In the genomic region with DNA sequence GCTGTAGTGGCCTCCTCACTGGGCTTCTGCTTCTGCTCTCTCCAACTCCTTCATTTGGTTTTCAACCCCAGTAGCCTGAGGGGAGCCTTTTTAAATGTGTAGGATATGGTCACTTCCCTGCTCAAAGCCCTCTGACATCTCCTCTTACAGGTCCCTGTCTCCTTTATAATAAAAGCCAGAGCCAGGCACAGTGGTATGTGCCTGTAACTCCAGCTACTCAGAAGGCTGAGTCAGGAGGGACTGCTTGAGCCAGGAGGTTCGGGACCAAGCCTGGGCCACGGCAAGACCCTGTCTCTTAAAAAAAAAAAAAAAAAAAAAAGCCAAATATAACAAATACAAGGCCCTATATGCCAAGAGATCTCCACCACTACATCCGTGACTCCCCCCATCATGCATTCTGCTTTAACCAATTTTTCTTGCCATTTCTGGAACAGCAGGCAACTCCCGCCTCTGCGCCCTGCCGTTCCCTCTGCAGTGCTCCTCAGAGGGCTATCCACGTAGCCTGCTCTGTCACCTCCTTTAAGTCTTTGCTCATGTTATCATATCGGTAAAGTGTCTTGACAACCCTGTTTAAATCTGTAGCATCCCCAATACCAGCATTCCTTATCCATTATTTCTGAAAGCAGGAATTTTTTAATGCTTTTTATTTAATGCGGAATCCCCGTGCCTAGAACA, we compare ENCODE assay signal across 9 cellular contexts. TPM values are rescaled to one million over a fixed set of nuclear protein-coding genes. Genes with fewer than 3 reads are reported as not detected.
DNase-seq lines count a peak whose midpoint lies in the region; ATAC-seq and TF ChIP-seq lines count a peak whose summit lies in the region.
"Had no signal": no experiment of that assay in that cellular context is flagged by ENCODE, and none has a peak within 500 bp of the region (broad histone marks: within the 10 kb centered on the region; RNA-seq: fewer than 3 reads in every experiment).

No MANE protein-coding gene starts in this region.

- H3K9ac ChIP-seq in HUES64 (ENCODE audit: low read depth, low read length): no peak overlapping the region

- peaks cover 39% of the 10 kb centered on the region for H3K36me3 Mint-ChIP-seq in nephron (ENCODE audit: low read depth)

- H3K4me1 ChIP-seq in BE2C: peaks cover 3% of the 10 kb centered on the region; the same call in 1 of the 2 replicates
- 0 out of 2 replicates have a peak, but pooled peaks cover 4% of the 10 kb centered on the region for H3K4me1 ChIP-seq in HUES64 (ENCODE audit: insufficient read depth, low read length)

- H3K27me3 Mint-ChIP-seq in nephron (ENCODE audit: low read depth): peaks cover 3% of the 10 kb centered on the region

- DNase-seq in BE2C (no peak), dorsolateral prefrontal cortex (no peak), NCI-H2227 treated with DMSO at 0.1 percent for 48 hours (lab: John Stamatoyannopoulos, UW) (no peak), GM19238 (ENCODE audit: insufficient read length, low spot score) (no peak)
- DNase-seq: ovary had no signal

- H3K27ac ChIP-seq in HUES64 (ENCODE audit: low read depth, low read length): no peak overlapping the region
- peak overlapping the region in 58 of 59 donors; percentile 17 to 95 (median 89) for H3K27ac ChIP-seq in dorsolateral prefrontal cortex

- peaks cover 15% of the 10 kb centered on the region for H3K36me3 ChIP-seq in BE2C
- H3K36me3 ChIP-seq in HUES64 (ENCODE audit: insufficient read depth, low read length): peaks cover 41% of the 10 kb centered on the region
- H3K36me3 ChIP-seq: ovary had no signal

- H3K4me1 Mint-ChIP-seq in nephron: peaks cover 4% of the 10 kb centered on the region

- ATAC-seq in HG03432 (IDR thresholded peaks at IDR 0.05; ENCODE audit: unreplicated experiment) (no peak), GM19455 (IDR thresholded peaks at IDR 0.05; ENCODE audit: unreplicated experiment) (no peak)

- peak overlapping the region; percentile 13 to 20 (median 17) for H3K4me3 Mint-ChIP-seq in nephron

- WGBS in HUES64: 87% methylated on average over 10 of the region's 10 CpGs

- H3K27me3 ChIP-seq in BE2C (no peaks in the 10 kb centered on the region), HUES64 (ENCODE audit: insufficient read depth, low read length) (no peaks in the 10 kb centered on the region), dorsolateral prefrontal cortex (no peaks in the 10 kb centered on the region)
- H3K27me3 ChIP-seq: ovary had no signal

- no peaks in the 10 kb centered on the region for H3K9me3 Mint-ChIP-seq in nephron

- H3K4me3 ChIP-seq in BE2C (ENCODE audit: low read depth, low read length): peak overlapping the region; percentile 59
- H3K4me3 ChIP-seq in HUES64 (ENCODE audit: low read length): peak overlapping the region; percentile 56
- H3K4me3 ChIP-seq in dorsolateral prefrontal cortex: peak overlapping the region; percentile 12 to 75 (median 63)

- H3K9me3 ChIP-seq in BE2C (no peaks in the 10 kb centered on the region), HUES64 (ENCODE audit: insufficient read depth, low read depth, low read length) (no peaks in the 10 kb centered on the region)
- H3K9me3 ChIP-seq: ovary had no signal

- H3K27ac Mint-ChIP-seq in nephron: no peak overlapping the region

- TF ChIP-seq CTCF in BE2C (IDR thresholded peaks at IDR 0.05; ENCODE audit: low read depth, low read length) (no peak), dorsolateral prefrontal cortex (IDR thresholded peaks at IDR 0.05 in 54 of 56, conservative IDR thresholded peaks at IDR 0.05 in 2 of 56; ENCODE audit: low read depth in 1 of 56, partially characterized antibody in 56 of 56) (no peak), nephron (IDR thresholded peaks at IDR 0.05; ENCODE audit: unreplicated experiment in 3 of 3) (no peak)

- intact Hi-C loops in dorsolateral prefrontal cortex (cut with DNase I): no loop called here

RNA-seq across cellular contexts. Expression of gene ZNF771, which starts 9.4 kb away (rescaled TPM):
- polyA plus RNA-seq in BE2C (2012; ENCODE audit: insufficient read depth, insufficient read length, low read depth): 15.6 TPM
- 8.5 TPM for polyA plus RNA-seq in HUES64 (2013, experiment 1 of 2)
- polyA plus RNA-seq in HUES64 (2013, experiment 2 of 2): 7.9 TPM
- 10 to 100 TPM; 15.2 to 48.7 (median 27.1) TPM for total RNA-seq in dorsolateral prefrontal cortex

RNA-seq across cellular contexts. Expression of gene DCTPP1, which starts 13.1 kb away (rescaled TPM):
- 189 TPM for polyA plus RNA-seq in BE2C (2012; ENCODE audit: insufficient read depth, insufficient read length, low read depth)
- 89.0 TPM for polyA plus RNA-seq in HUES64 (2013, experiment 1 of 2)
- polyA plus RNA-seq in HUES64 (2013, experiment 2 of 2): 68.5 TPM
- total RNA-seq in dorsolateral prefrontal cortex: 10 to 100 TPM; 10.5 to 35.8 (median 21.2) TPM

RNA-seq across cellular contexts. Expression of gene ZNF48, which starts 21.5 kb away (rescaled TPM):
- polyA plus RNA-seq in BE2C (2012; ENCODE audit: insufficient read depth, insufficient read length, low read depth): 66.7 TPM
- 40.2 TPM for polyA plus RNA-seq in HUES64 (2013, experiment 1 of 2)
- polyA plus RNA-seq in HUES64 (2013, experiment 2 of 2): 36.1 TPM
- 10 to 100 TPM; 10.1 to 24.9 (median 16.6) TPM for total RNA-seq in dorsolateral prefrontal cortex

RNA-seq across cellular contexts. Expression of gene SEPHS2, which starts 28.9 kb away (rescaled TPM):
- polyA plus RNA-seq in BE2C (2012; ENCODE audit: insufficient read depth, insufficient read length, low read depth): 106 TPM
- polyA plus RNA-seq in HUES64 (2013, experiment 1 of 2): 38.1 TPM
- polyA plus RNA-seq in HUES64 (2013, experiment 2 of 2): 37.0 TPM
- total RNA-seq in dorsolateral prefrontal cortex: 10 to 100 TPM; 16.0 to 51.0 (median 28.6) TPM

RNA-seq across cellular contexts. Expression of gene SEPTIN1, which starts 34.4 kb away (rescaled TPM):
- polyA plus RNA-seq in BE2C (2012; ENCODE audit: insufficient read depth, insufficient read length, low read depth): 2.3 TPM
- polyA plus RNA-seq in HUES64 (2013, experiment 1 of 2): 0.65 TPM
- 2.0 TPM for polyA plus RNA-seq in HUES64 (2013, experiment 2 of 2)
- 1 to 10 TPM; 1.6 to 8.3 (median 4.0) TPM for total RNA-seq in dorsolateral prefrontal cortex
